11 cellular contexts compared by ENCODE assay signal in genomic region chr11:65945941-65946558, GRCh38. TPM values are rescaled to one million over a fixed set of nuclear protein-coding genes. Genes with fewer than 3 reads are reported as not detected.
DNase-seq lines count a peak whose midpoint lies in the region; ATAC-seq and TF ChIP-seq lines count a peak whose summit lies in the region.
"Had no signal": no experiment of that assay in that cellular context is flagged by ENCODE, and none has a peak within 500 bp of the region (broad histone marks: within the 10 kb centered on the region; RNA-seq: fewer than 3 reads in every experiment).

No MANE protein-coding gene starts in this region.

- H3K79me2 ChIP-seq in H9 (ENCODE audit: insufficient read depth, low read length) (no peaks in the 10 kb centered on the region), MM.1S (ENCODE audit: low read length) (no peaks in the 10 kb centered on the region), neural progenitor cell (ENCODE audit: low read depth) (no peaks in the 10 kb centered on the region)

- peak overlapping the region; percentile 46 to 75 for H3K4me3 Mint-ChIP-seq in H9
- H3K4me3 Mint-ChIP-seq in neural progenitor cell = peak overlapping the region; percentile 81
- H3K4me3 Mint-ChIP-seq in T-cell = no peak overlapping the region
- H3K4me3 Mint-ChIP-seq: B cell; CD4-positive, CD25-positive, alpha-beta regulatory T cell had no signal

- POLR2A ChIA-PET in T-cell (lab: Charles Lee) = no interaction called here

- peaks cover 11% of the 10 kb centered on the region for H3K4me1 ChIP-seq in H9 (ENCODE audit: insufficient read depth, low read length)
- 0 out of 2 replicates have a peak, but pooled peaks cover 4% of the 10 kb centered on the region for H3K4me1 ChIP-seq in MM.1S (ENCODE audit: low read length)
- peaks cover 18% of the 10 kb centered on the region for H3K4me1 ChIP-seq in iPS-15b (ENCODE audit: control insufficient read depth, insufficient read depth, low read length)
- H3K4me1 ChIP-seq in neural progenitor cell = peaks cover 15% of the 10 kb centered on the region

- no peak overlapping the region for H2BK20ac ChIP-seq in H9 (ENCODE audit: low read depth, low read length, poor library complexity, severe bottlenecking)

- H4K20me1 ChIP-seq in H9 (ENCODE audit: control insufficient read depth, insufficient read depth, insufficient read length) (no peaks in the 10 kb centered on the region), MM.1S (ENCODE audit: insufficient read depth, low read length) (no peaks in the 10 kb centered on the region), neural progenitor cell (ENCODE audit: low read depth) (no peaks in the 10 kb centered on the region)

- H3T11ph ChIP-seq in H9 (ENCODE audit: low read length) = peak overlapping the region; percentile 59

- H3K9me3 ChIP-seq in H9 (ENCODE audit: control insufficient read depth, low read depth, low read length) = no peaks in the 10 kb centered on the region
- no peaks in the 10 kb centered on the region for H3K9me3 ChIP-seq in MM.1S (replicated peaks; ENCODE audit: insufficient read depth, low read length)
- no peaks in the 10 kb centered on the region for H3K9me3 ChIP-seq in iPS-15b (ENCODE audit: control insufficient read depth, insufficient read depth, low read length)
- no peaks in the 10 kb centered on the region for H3K9me3 ChIP-seq in neural progenitor cell (ENCODE audit: low read depth)

- H4K5ac ChIP-seq in H9 (ENCODE audit: insufficient read length, low read depth, low read length) = peak overlapping the region; percentile 63

- H3K9me3 Mint-ChIP-seq in H9 = no peaks in the 10 kb centered on the region; a peak in 1 of 5 replicates
- no peaks in the 10 kb centered on the region for H3K9me3 Mint-ChIP-seq in neural progenitor cell
- no peaks in the 10 kb centered on the region for H3K9me3 Mint-ChIP-seq in T-cell
- H3K9me3 Mint-ChIP-seq: CD4-positive, CD25-positive, alpha-beta regulatory T cell had no signal

- H2AFZ ChIP-seq in H9 (ENCODE audit: low read length) = no peak overlapping the region
- H2AFZ ChIP-seq in MM.1S (ENCODE audit: low read length) = no peak overlapping the region
- H2AFZ ChIP-seq in neural progenitor cell (replicated peaks) = peak overlapping the region; percentile 53

- H2AK5ac ChIP-seq in H9 (ENCODE audit: insufficient read length, low read length) = no peak overlapping the region

- no peaks in the 10 kb centered on the region for H3K79me1 ChIP-seq in H9 (ENCODE audit: insufficient read depth, low read depth, low read length, poor library complexity, severe bottlenecking)

- peak overlapping the region; percentile 93 for H4K91ac ChIP-seq in H9 (ENCODE audit: insufficient read length, low read depth, low read length)

- DNase-seq in H9 (peak; percentile 75), MM.1S (peak; percentile 39), neural progenitor cell (ENCODE audit: low spot score) (no peak), AML-193 (lab: John Stamatoyannopoulos, UW) (no peak), T-helper 1 cell (no peak), T-cell (no peak)
- DNase-seq: CD4-positive, CD25-positive, alpha-beta regulatory T cell; NCI-H187; SIG-M5 had no signal

- H3K27ac ChIP-seq in H9 (ENCODE audit: insufficient read length, low read depth, low read length) = no peak overlapping the region
- no peak overlapping the region for H3K27ac ChIP-seq in MM.1S (ENCODE audit: low read length)
- peak overlapping the region; percentile 26 for H3K27ac ChIP-seq in neural progenitor cell

- H3K36me3 ChIP-seq in MM.1S (replicated peaks; ENCODE audit: insufficient read depth, low read length) (no peaks in the 10 kb centered on the region), iPS-15b (ENCODE audit: control insufficient read depth, insufficient read depth, low read length) (no peaks in the 10 kb centered on the region), neural progenitor cell (no peaks in the 10 kb centered on the region)

- TF ChIP-seq CTCF in H9 (conservative IDR thresholded peaks at IDR 0.05) (no peak), MM.1S (IDR thresholded peaks at IDR 0.05; ENCODE audit: low read length) (no peak), neural progenitor cell (IDR thresholded peaks at IDR 0.05) (no peak)

- CTCF ChIA-PET in T-cell (lab: Charles Lee) = no interaction called here

- H3K18ac ChIP-seq in H9 (ENCODE audit: insufficient read length, low read depth, low read length) = peak overlapping the region; percentile 97

- H2BK5ac ChIP-seq in H9 (ENCODE audit: insufficient read length, low read length) = no peak overlapping the region

- peak overlapping the region; percentile 85 for H2BK12ac ChIP-seq in H9 (ENCODE audit: insufficient read length, low read depth, low read length)

- no peak overlapping the region for H3K56ac ChIP-seq in H9 (ENCODE audit: insufficient read length, low read depth, low read length)

- ATAC-seq in T-cell (replicated peaks in 1 of 4) = no peak

- H2BK120ac ChIP-seq in H9 (ENCODE audit: low read depth, low read length, poor library complexity, severe bottlenecking) = peak overlapping the region; percentile 1

- H3K9ac ChIP-seq in H9 (ENCODE audit: extremely low read depth, insufficient read length, low read length) (peak overlapping the region; percentile 49), MM.1S (ENCODE audit: low read length) (no peak overlapping the region), iPS-15b (ENCODE audit: low read depth, low read length) (no peak overlapping the region), neural progenitor cell (no peak overlapping the region)

- H3K27me3 Mint-ChIP-seq in H9 (ENCODE audit: low read depth) = peaks cover 14% of the 10 kb centered on the region
- peaks cover 12% of the 10 kb centered on the region for H3K27me3 Mint-ChIP-seq in neural progenitor cell (ENCODE audit: insufficient read depth, low read depth)
- H3K27me3 Mint-ChIP-seq in T-cell = no peaks in the 10 kb centered on the region

- peak overlapping the region; percentile 64 for H3K4me2 ChIP-seq in H9 (ENCODE audit: insufficient read depth, insufficient read length, low read length)
- no peak overlapping the region for H3K4me2 ChIP-seq in MM.1S (ENCODE audit: low read depth, low read length)
- H3K4me2 ChIP-seq in neural progenitor cell = peak overlapping the region; percentile 74

- no CpG with 5 or more reads among the region's 11 CpGs for WGBS in H9 (ENCODE audit: extremely low coverage, insufficient read length, low lambda C conversion rate)

- 0 out of 2 replicates have a peak overlapping the region, but pooled peaks have one; percentile 4 for H2BK15ac ChIP-seq in H9 (ENCODE audit: low read depth, low read length)

- H3K27me3 ChIP-seq in H9 (ENCODE audit: insufficient read depth, low read length) (no peaks in the 10 kb centered on the region), MM.1S (replicated peaks; ENCODE audit: insufficient read depth, low read length) (no peaks in the 10 kb centered on the region), iPS-15b (ENCODE audit: control insufficient read depth, insufficient read depth, low read length) (no peaks in the 10 kb centered on the region), neural progenitor cell (no peaks in the 10 kb centered on the region)

- no peak overlapping the region for H3K23ac ChIP-seq in H9 (ENCODE audit: insufficient read length, low read depth, low read length)

- H3K4me3 ChIP-seq in MM.1S (ENCODE audit: low read length) = no peak overlapping the region
- peak overlapping the region; percentile 53 for H3K4me3 ChIP-seq in iPS-15b (ENCODE audit: low read depth, low read length)
- H3K4me3 ChIP-seq in neural progenitor cell = peak overlapping the region; percentile 31

- H3K36me3 Mint-ChIP-seq in H9 (ENCODE audit: insufficient read depth in 1 of 3, low read depth in 3 of 3) (peaks cover 0 to 18% (median 2%) of the 10 kb centered on the region in 3 experiments; a peak in 4 of 7 replicates), neural progenitor cell (no peaks in the 10 kb centered on the region), T-cell (no peaks in the 10 kb centered on the region)
- H3K36me3 Mint-ChIP-seq: CD4-positive, CD25-positive, alpha-beta regulatory T cell had no signal

- H3K23me2 ChIP-seq in H9 (ENCODE audit: insufficient read length, low read depth, low read length, poor library complexity, severe bottlenecking) = peaks cover 8% of the 10 kb centered on the region

- H3K4ac ChIP-seq in H9 (ENCODE audit: low read depth, low read length) = peak overlapping the region; percentile 97

- no peaks in the 10 kb centered on the region for H3K9me2 ChIP-seq in MM.1S (replicated peaks; ENCODE audit: insufficient read depth, low read length)

- H3K4me1 Mint-ChIP-seq in H9 (peaks cover 29 to 43% of the 10 kb centered on the region in 2 experiments), neural progenitor cell (peaks cover 42% of the 10 kb centered on the region), T-cell (peaks cover 0 to 5% (median 0%) of the 10 kb centered on the region in 3 donors)

- no peaks in the 10 kb centered on the region for H3F3A ChIP-seq in MM.1S (ENCODE audit: insufficient read depth, low read length)
- H3F3A ChIP-seq in neural progenitor cell (ENCODE audit: low read depth) = peaks cover 8% of the 10 kb centered on the region

- H3K27ac Mint-ChIP-seq in H9 (peak overlapping the region; percentile 23 to 98 (median 95); a peak in 6 of 7 replicates), neural progenitor cell (peak overlapping the region; percentile 96), T-cell (no peak overlapping the region)
- H3K27ac Mint-ChIP-seq: B cell; CD4-positive, CD25-positive, alpha-beta regulatory T cell had no signal

- peak overlapping the region; percentile 98 for H3K14ac ChIP-seq in H9 (ENCODE audit: insufficient read depth, low read length)

- peak overlapping the region; percentile 3 for H4K8ac ChIP-seq in H9 (replicated peaks; ENCODE audit: insufficient read length, low read depth, low read length)

RNA-seq across cellular contexts. Expression of gene TSGA10IP, which starts 0.8 kb away (rescaled TPM):
- total RNA-seq in H9 (2021) (2.2 and 3.1 TPM in 2 replicates), neural progenitor cell (ENCODE audit: low replicate concordance) (3.0 and 7.3 TPM in 2 replicates), T-cell (not detected)
- total RNA-seq: B cell; CD4-positive, CD25-positive, alpha-beta regulatory T cell had no signal

RNA-seq across cellular contexts. Expression of gene SART1, which starts 15.5 kb away (rescaled TPM):
- total RNA-seq in H9 (2021) = 52.0 and 57.8 TPM in 2 replicates
- 8.6 and 39.5 TPM in 2 replicates for total RNA-seq in neural progenitor cell (ENCODE audit: low replicate concordance)
- 10 to 100 TPM; 70.9 to 95.2 (median 89.9) TPM for total RNA-seq in T-cell

RNA-seq across cellular contexts. Expression of gene DRAP1, which starts 26.8 kb away (rescaled TPM):
- total RNA-seq in H9 (2021) = 101 and 105 TPM in 2 replicates
- total RNA-seq in neural progenitor cell (ENCODE audit: low replicate concordance) = 51.0 and 74.8 TPM in 2 replicates
- total RNA-seq in T-cell = 100 to 1,000 TPM in 3 of 5 donors, 10 to 100 TPM in 2; 56.3 to 122 (median 107) TPM

RNA-seq across cellular contexts. Expression of gene C11orf68, which starts 27.2 kb away (rescaled TPM):
- total RNA-seq in H9 (2021) (14.0 and 15.7 TPM in 2 replicates), neural progenitor cell (ENCODE audit: low replicate concordance) (6.9 and 22.4 TPM in 2 replicates), T-cell (10 to 100 TPM; 20.5 to 66.7 (median 63.3) TPM)

RNA-seq across cellular contexts. Expression of gene FOSL1, which starts 45.9 kb away (rescaled TPM):
- total RNA-seq in H9 (2021) = 33.7 and 36.1 TPM in 2 replicates
- not detected in 2 replicates for total RNA-seq in neural progenitor cell (ENCODE audit: low replicate concordance)
- total RNA-seq in T-cell = 1 to 10 TPM in 2 of 5 donors, under 1 TPM in 3; 0.49 to 1.6 (median 0.65) TPM
- total RNA-seq: B cell had no signal

Comparison
In these comparisons a context has a peak if more than half of its experiments do, and no peak if none do; other contexts are left out.
1. DNase-seq: peak in H9 (single experiment) and MM.1S (single experiment); none in neural progenitor cell (single experiment), AML-193 (0 of 2), T-helper 1 cell (0 of 5) and T-cell (0 of 34).
2. H3K27ac Mint-ChIP-seq: peak in H9 (3 of 3) and neural progenitor cell (single experiment); none in T-cell (0 of 2).
3. H3K4me3 Mint-ChIP-seq: peak in H9 (2 of 2) and neural progenitor cell (single experiment); none in T-cell (0 of 3).